ENCODE assay signal across 12 cellular contexts in genomic region chr3:73547427-73548036, GRCh38.
DNase-seq lines count a peak whose midpoint lies in the region; ATAC-seq and TF ChIP-seq lines count a peak whose summit lies in the region.
"Had no signal": no experiment of that assay in that cellular context is flagged by ENCODE, and none has a peak within 500 bp of the region (broad histone marks: within the 10 kb centered on the region; RNA-seq: fewer than 3 reads in every experiment).

No MANE protein-coding gene starts in this region.

- H3K9ac ChIP-seq in skeletal muscle satellite cell (ENCODE audit: low read depth, low read length): peak overlapping the region; percentile 2

- H3K4me1 ChIP-seq in cardiac muscle cell (ENCODE audit: low read depth) (peaks cover 14% of the 10 kb centered on the region), skeletal muscle satellite cell (ENCODE audit: control insufficient read depth, insufficient read depth, low read length) (peaks cover 24% of the 10 kb centered on the region)
- H3K4me1 ChIP-seq: thyroid gland had no signal

- DNase-seq in GM03348 (ENCODE audit: low spot score): peak; percentile 74
- peak; percentile 81 for DNase-seq in astrocyte of the spinal cord (ENCODE audit: low read depth, low spot score)
- DNase-seq in cardiac muscle cell (ENCODE audit: low read depth in 1 of 2, low spot score in 1 of 2): peak in 1 of 2 donors; percentile 91
- DNase-seq in activated naive CD4-positive, alpha-beta T cell treated with anti-CD3 and anti-CD28 coated beads, Interleukin-2, amount 50 U/mL, for 72 hours (ENCODE audit: low spot score in 2 of 2): no peak
- no peak for DNase-seq in HUDEP-2 (lab: John Stamatoyannopoulos, UW; ENCODE audit: unreplicated experiment in 76 of 76)
- no peak for DNase-seq in omental fat pad (ENCODE audit: low spot score)
- DNase-seq: activated naive CD4-positive, alpha-beta T cell; DMS 273 treated with DMSO at 0.1 percent for 48 hours; NCI-H345; thyroid gland had no signal

- H3K9me3 Mint-ChIP-seq in activated naive CD4-positive, alpha-beta T cell treated with anti-CD3 and anti-CD28 coated beads, Interleukin-2, amount 50 U/mL, for 72 hours: no peaks in the 10 kb centered on the region

- H3K9me3 ChIP-seq in cardiac muscle cell (ENCODE audit: low read depth) (no peaks in the 10 kb centered on the region), skeletal muscle satellite cell (replicated peaks; ENCODE audit: low read length) (no peaks in the 10 kb centered on the region)
- H3K9me3 ChIP-seq: thyroid gland had no signal

- ATAC-seq in GM18909 (IDR thresholded peaks at IDR 0.05; ENCODE audit: poor library complexity, unreplicated experiment) (no peak), omental fat pad (ENCODE audit: low FRiP score) (no peak)
- ATAC-seq in activated naive CD4-positive, alpha-beta T cell treated with anti-CD3 and anti-CD28 coated beads, Interleukin-2, amount 50 U/mL, for 72 hours: no peak

- H3K36me3 ChIP-seq in cardiac muscle cell: no peaks in the 10 kb centered on the region
- no peaks in the 10 kb centered on the region for H3K36me3 ChIP-seq in skeletal muscle satellite cell (ENCODE audit: insufficient read depth, low read length)
- H3K36me3 ChIP-seq: thyroid gland had no signal

- no peak for TF ChIP-seq CTCF in astrocyte of the spinal cord (IDR thresholded peaks at IDR 0.05; ENCODE audit: low read depth, low read length)
- no peak for TF ChIP-seq CTCF in cardiac muscle cell (IDR thresholded peaks at IDR 0.05; ENCODE audit: low read depth, low read length)
- no peak for TF ChIP-seq CTCF in omental fat pad (IDR thresholded peaks at IDR 0.05)

- H3K27me3 ChIP-seq in cardiac muscle cell (no peaks in the 10 kb centered on the region), skeletal muscle satellite cell (ENCODE audit: control insufficient read depth, insufficient read depth, low read length) (no peaks in the 10 kb centered on the region)
- H3K27me3 ChIP-seq: thyroid gland had no signal

- no peaks in the 10 kb centered on the region for H3K36me3 Mint-ChIP-seq in activated naive CD4-positive, alpha-beta T cell treated with anti-CD3 and anti-CD28 coated beads, Interleukin-2, amount 50 U/mL, for 72 hours

- no peak overlapping the region for H3K27ac Mint-ChIP-seq in activated naive CD4-positive, alpha-beta T cell treated with anti-CD3 and anti-CD28 coated beads, Interleukin-2, amount 50 U/mL, for 72 hours

- H3K4me2 ChIP-seq in skeletal muscle satellite cell (ENCODE audit: low read length): peak overlapping the region; percentile 58

- H3K27ac ChIP-seq in cardiac muscle cell: peak overlapping the region; percentile 39
- H3K27ac ChIP-seq: thyroid gland had no signal

- in situ Hi-C loops in astrocyte of the spinal cord (cut with HindIII; ENCODE audit: low sequenced_read_pairs): no loop called here

- no peak overlapping the region for H3K4me3 ChIP-seq in astrocyte of the spinal cord (ENCODE audit: low read depth, low read length)
- no peak overlapping the region for H3K4me3 ChIP-seq in cardiac muscle cell
- peak overlapping the region; percentile 37 for H3K4me3 ChIP-seq in skeletal muscle satellite cell (ENCODE audit: low read length)
- H3K4me3 ChIP-seq: thyroid gland had no signal

Comparison
In these comparisons a context has a peak if more than half of its experiments do, and no peak if none do; other contexts are left out.
1. DNase-seq: peak in GM03348 (single experiment) and astrocyte of the spinal cord (single experiment); none in activated naive CD4-positive, alpha-beta T cell treated with anti-CD3 and anti-CD28 coated beads, Interleukin-2, amount 50 U/mL, for 72 hours (0 of 2), HUDEP-2 (0 of 76) and omental fat pad (single experiment).